10 cellular contexts compared by ENCODE assay signal in genomic region chr6:112027942-112028674, GRCh38. TPM values are rescaled to one million over a fixed set of nuclear protein-coding genes. Genes with fewer than 3 reads are reported as not detected.
DNase-seq lines count a peak whose midpoint lies in the region; ATAC-seq and TF ChIP-seq lines count a peak whose summit lies in the region.
"Had no signal": no experiment of that assay in that cellular context is flagged by ENCODE, and none has a peak within 500 bp of the region (broad histone marks: within the 10 kb centered on the region; RNA-seq: fewer than 3 reads in every experiment).

No MANE protein-coding gene starts in this region.

- no peaks in the 10 kb centered on the region for H3K9me2 ChIP-seq in SK-N-SH

- 52% methylated on average over 3 of the region's 3 CpGs for WGBS in SK-N-SH (ENCODE audit: low lambda C conversion rate)

- H3K4me2 ChIP-seq in SK-N-SH: no peak overlapping the region
- H3K4me2 ChIP-seq: A549 had no signal

- ATAC-seq in SK-N-SH treated with all-trans-retinoic acid at 6 μM for 48 hours: no peak
- ATAC-seq in HG03432 (IDR thresholded peaks at IDR 0.05; ENCODE audit: unreplicated experiment): peak; percentile 79

- no peaks in the 10 kb centered on the region for H3F3A ChIP-seq in SK-N-SH (replicated peaks; ENCODE audit: insufficient read depth)

- no peak for TF ChIP-seq EP300 in SK-N-SH (IDR thresholded peaks at IDR 0.05; ENCODE audit: borderline replicate concordance in 1 of 2, low read depth in 1 of 2, low read length in 1 of 2)

- H2AFZ ChIP-seq in SK-N-SH (ENCODE audit: low read depth): no peak overlapping the region

- intact Hi-C loops in cardiac septum (cut with DNase I): no loop called here

- no peak for TF ChIP-seq RAD21 in SK-N-SH (IDR thresholded peaks at IDR 0.05; ENCODE audit: low read length)

- POLR2A ChIA-PET in SK-N-SH (lab: Yijun Ruan, JAX): no interaction called here

- H3K9ac ChIP-seq in SK-N-SH: no peak overlapping the region

- peaks cover 8 to 10% of the 10 kb centered on the region in 2 experiments; a peak in 2 of 4 replicates for H3K4me1 ChIP-seq in SK-N-SH (ENCODE audit: control insufficient read depth in 1 of 2, insufficient read depth in 2 of 2, low read depth in 1 of 2, low read length in 1 of 2)
- H3K4me1 ChIP-seq: A549 had no signal

- H3K27me3 ChIP-seq in SK-N-SH (ENCODE audit: insufficient read depth): no peaks in the 10 kb centered on the region

- H4K20me1 ChIP-seq in SK-N-SH (ENCODE audit: insufficient read depth): no peaks in the 10 kb centered on the region

- no peaks in the 10 kb centered on the region for H3K9me3 ChIP-seq in SK-N-SH
- H3K9me3 ChIP-seq: A549 had no signal

- DNase-seq in SK-N-SH (no peak), COR-L47 (lab: John Stamatoyannopoulos, UW) (no peak), cardiac septum (ENCODE audit: low spot score) (no peak), HuH-7.5 (ENCODE audit: low spot score) (no peak)
- peak; percentile 26 for DNase-seq in activated naive CD4-positive, alpha-beta T cell treated with Interleukin-2 at 50 U/mL for 16 hours
- peak in 2 of 3 experiments; percentile 21 to 23 for DNase-seq in stimulated activated CD4-positive, alpha-beta T cell treated with anti-CD3 and anti-CD28 coated beads, TNF-alpha, amount 100 ng/mL, for 24 hours (ENCODE audit: low read depth in 3 of 3)
- DNase-seq: NCI-H1694 treated with DMSO at 0.1 percent for 48 hours had no signal

- H3K27ac ChIP-seq in SK-N-SH (ENCODE audit: low read depth in 2 of 2, low read length in 1 of 2): no peak overlapping the region
- H3K27ac ChIP-seq: A549 had no signal

- H3K4me3 ChIP-seq in SK-N-SH (ENCODE audit: low read depth in 2 of 2, low read length in 1 of 2): no peak overlapping the region
- H3K4me3 ChIP-seq: A549 had no signal

- H3K36me3 ChIP-seq in SK-N-SH (replicated peaks in 1 of 2; ENCODE audit: control insufficient read depth in 1 of 2, insufficient read depth in 2 of 2, low read length in 1 of 2): no peaks in the 10 kb centered on the region

- CTCF ChIA-PET in SK-N-SH (lab: Yijun Ruan, JAX): interaction anchor here (0.7 to 4.1 kb wide), 20 partner anchors 8 to 769 kb away, joined by 3 to 43 read pairs (median 4); partner anchors contain the start of genes FAM229B and TUBE1

- TF ChIP-seq CTCF in SK-N-SH (IDR thresholded peaks at IDR 0.05): no peak

- no peaks in the 10 kb centered on the region for H3K79me2 ChIP-seq in SK-N-SH (ENCODE audit: insufficient read depth)

TF ChIP-seq in SK-N-SH, 30 proteins besides CTCF, POLR2A, EP300 and RAD21:
- no peak for TF ChIP-seq TEAD4 (IDR thresholded peaks at IDR 0.05; ENCODE audit: borderline replicate concordance, insufficient read depth)
- 0 out of 2 replicates have a peak, but pooled peaks have one; percentile 18 for TF ChIP-seq RCOR1 (IDR thresholded peaks at IDR 0.05; ENCODE audit: low read length)
- no peak for TF ChIP-seq TCF12 (IDR thresholded peaks at IDR 0.05)
- TF ChIP-seq GATA2 (CRISPR knock-in tag; IDR thresholded peaks at IDR 0.05): peak; percentile 50

TF ChIP-seq in SK-N-SH treated with all-trans-retinoic acid at 6 μM for 48 hours, 23 proteins besides CTCF, POLR2A, EP300 and RAD21:
- TF ChIP-seq BACH2 (CRISPR knock-in tag; IDR thresholded peaks at IDR 0.05; ENCODE audit: borderline replicate concordance) (no peak), ZNF8 (CRISPR knock-in tag; IDR thresholded peaks at IDR 0.05) (no peak), ZFP30 (CRISPR knock-in tag; IDR thresholded peaks at IDR 0.05) (no peak), ESRRG (CRISPR knock-in tag; IDR thresholded peaks at IDR 0.05) (no peak), ZC3H10 (CRISPR knock-in tag; IDR thresholded peaks at IDR 0.05) (no peak), ARNTL (CRISPR knock-in tag; IDR thresholded peaks at IDR 0.05; ENCODE audit: borderline replicate concordance, low read depth) (no peak), ZNF565 (CRISPR knock-in tag; conservative IDR thresholded peaks at IDR 0.05; ENCODE audit: low read depth) (no peak), PPARA (CRISPR knock-in tag; IDR thresholded peaks at IDR 0.05; ENCODE audit: borderline replicate concordance) (no peak), CREB5 (CRISPR knock-in tag; IDR thresholded peaks at IDR 0.05; ENCODE audit: low read depth) (no peak), OSR1 (CRISPR knock-in tag; IDR thresholded peaks at IDR 0.05) (no peak), SNAI2 (CRISPR knock-in tag; IDR thresholded peaks at IDR 0.05) (no peak), TCF4 (CRISPR knock-in tag; IDR thresholded peaks at IDR 0.05; ENCODE audit: borderline replicate concordance) (no peak; the same call in 1 of the 2 replicates), ZFP3 (CRISPR knock-in tag; IDR thresholded peaks at IDR 0.05) (no peak), TSHZ2 (CRISPR knock-in tag; IDR thresholded peaks at IDR 0.05) (no peak)

RNA-seq across cellular contexts. Expression of gene CCN6, which starts 25.8 kb away (rescaled TPM):
- polyA plus RNA-seq in SK-N-SH (2012; rRNA removed): not detected in 2 replicates
- not detected in 2 replicates for polyA plus RNA-seq in SK-N-SH (2012; cell fraction: cytosol; rRNA removed)
- polyA plus RNA-seq in SK-N-SH (2012; cell fraction: nucleus; rRNA removed): not detected in 2 replicates
- not detected for total RNA-seq in cardiac septum
- polyA plus RNA-seq: A549 had no signal

RNA-seq across cellular contexts. Expression of gene TUBE1, which starts 59.2 kb away (rescaled TPM):
- polyA plus RNA-seq in SK-N-SH (2012; rRNA removed): 11.9 and 14.6 TPM in 2 replicates
- polyA plus RNA-seq in SK-N-SH (2012; cell fraction: cytosol; rRNA removed): 9.9 and 10.9 TPM in 2 replicates
- polyA plus RNA-seq in SK-N-SH (2012; cell fraction: nucleus; rRNA removed): 22.4 and 46.4 TPM in 2 replicates
- total RNA-seq in cardiac septum: 21.6 TPM

RNA-seq across cellular contexts. Expression of gene FAM229B, which starts 59.3 kb away (rescaled TPM):
- 15.9 and 20.6 TPM in 2 replicates for polyA plus RNA-seq in SK-N-SH (2012; rRNA removed)
- polyA plus RNA-seq in SK-N-SH (2012; cell fraction: cytosol; rRNA removed): 18.5 and 21.2 TPM in 2 replicates
- polyA plus RNA-seq in SK-N-SH (2012; cell fraction: nucleus; rRNA removed): 6.7 and 7.1 TPM in 2 replicates
- total RNA-seq in cardiac septum: 43.5 TPM

Comparison
In these comparisons a context has a peak if more than half of its experiments do, and no peak if none do; other contexts are left out.
1. DNase-seq: peak in activated naive CD4-positive, alpha-beta T cell treated with Interleukin-2 at 50 U/mL for 16 hours (single experiment) and stimulated activated CD4-positive, alpha-beta T cell treated with anti-CD3 and anti-CD28 coated beads, TNF-alpha, amount 100 ng/mL, for 24 hours (2 of 3); none in SK-N-SH (single experiment), COR-L47 (single experiment), cardiac septum (single experiment) and HuH-7.5 (single experiment).